ENCODE assay signal across 7 cellular contexts in the genomic region with DNA sequence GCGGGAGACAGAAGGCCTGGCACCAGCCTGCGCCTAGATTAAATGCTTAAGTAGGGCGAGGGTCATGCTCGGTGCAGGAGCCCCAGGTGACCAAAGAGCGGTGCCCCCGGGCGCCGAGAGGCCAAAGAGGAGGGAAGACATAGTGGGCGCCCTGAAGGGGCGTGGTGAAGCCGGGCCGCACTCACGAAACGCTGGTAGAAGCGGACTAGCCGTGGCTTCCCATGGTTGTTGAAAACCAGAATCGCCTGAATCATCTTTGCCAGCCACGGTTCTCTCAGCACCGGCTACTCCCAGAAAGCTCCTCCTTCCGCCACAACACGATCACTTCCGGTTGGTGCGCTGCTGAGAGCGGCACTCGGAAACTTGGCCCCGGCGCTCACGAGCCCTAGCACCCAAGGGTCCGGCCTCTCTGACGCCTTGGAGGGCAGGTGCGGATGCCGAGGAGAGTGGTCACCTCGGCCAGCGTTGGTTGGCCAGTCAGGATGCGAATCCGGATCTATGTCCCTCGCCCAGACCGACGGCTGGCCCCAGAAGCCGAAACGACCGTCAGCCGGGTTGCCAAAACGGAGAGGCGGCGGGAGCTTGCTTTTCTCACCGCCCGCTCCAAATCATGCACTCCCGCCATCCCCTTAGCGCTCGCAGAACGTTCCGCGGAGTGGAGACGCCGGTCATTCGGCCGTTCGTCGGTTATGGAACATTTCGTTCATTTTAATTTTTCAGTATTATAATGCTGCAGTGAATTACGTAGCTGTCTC.
DNase-seq lines count a peak whose midpoint lies in the region; ATAC-seq and TF ChIP-seq lines count a peak whose summit lies in the region.

A gene (minus strand): TSS at position 299 of the 755 bp plus-strand sequence. CDS start 45 bp downstream, at position 254.

- peak; percentile 74 for DNase-seq in NCI-H187 treated with DMSO at 0.1 percent for 48 hours (lab: John Stamatoyannopoulos, UW)
- DNase-seq in T-helper 22 cell (ENCODE audit: low read depth), result peak; percentile 70
- DNase-seq in astrocyte of the cerebellum (ENCODE audit: low read depth), result peak; percentile 87
- peak; percentile 89 to 93 for DNase-seq in hippocampal formation (lab: John Stamatoyannopoulos, UW)
- DNase-seq in retinal pigment epithelial cell (ENCODE audit: low read depth), result peak; percentile 87

- TF ChIP-seq CTCF in astrocyte of the cerebellum (IDR thresholded peaks at IDR 0.05; ENCODE audit: low read depth, low read length, missing control alignments) (no peak), retinal pigment epithelial cell (conservative IDR thresholded peaks at IDR 0.05; ENCODE audit: low read depth, low read length) (no peak)

- H3K4me3 ChIP-seq in astrocyte of the cerebellum (ENCODE audit: low read depth, low read length) (peak within 1 kb of the TSS; percentile 97), retinal pigment epithelial cell (ENCODE audit: low read length) (peak within 1 kb of the TSS; percentile 77)

- in situ Hi-C loops in astrocyte of the cerebellum (cut with HindIII; ENCODE audit: low sequenced_read_pairs), result no loop called here

- ATAC-seq in GM18499 (IDR thresholded peaks at IDR 0.05; ENCODE audit: insufficient read depth, unreplicated experiment), result peak; percentile 41
- ATAC-seq in HG02885 (IDR thresholded peaks at IDR 0.05; ENCODE audit: poor library complexity, unreplicated experiment), result peak; percentile 88

Comparison
In these comparisons a context has a peak if more than half of its experiments do, and no peak if none do; other contexts are left out.
1. Peak in every context shown above with its lines: DNase-seq, ATAC-seq and H3K4me3 ChIP-seq.